Comparison of ENCODE assay signal across 26 cellular contexts in the genomic region with DNA sequence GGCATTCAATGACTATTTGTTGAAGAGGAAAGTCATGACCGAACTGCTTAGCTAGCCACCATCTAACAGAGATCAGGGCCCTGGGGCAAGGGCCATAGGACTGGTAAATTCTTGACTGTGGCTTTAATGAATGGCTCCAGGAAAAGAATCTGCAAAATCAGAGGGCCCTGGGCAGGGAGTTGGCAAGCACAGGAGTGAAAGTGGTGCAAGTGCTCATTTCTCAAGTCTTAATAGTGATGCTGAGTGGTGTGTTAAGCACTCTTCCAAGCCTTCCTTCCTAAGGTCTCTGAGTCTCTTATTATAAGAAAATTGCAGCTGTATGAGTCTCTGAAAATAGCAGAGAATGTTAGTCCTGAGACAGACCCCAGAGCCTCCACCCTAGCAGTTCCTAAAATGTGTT.
"Had no signal": no experiment of that assay in that cellular context is flagged by ENCODE, and none has a peak within 500 bp of the region (broad histone marks: within the 10 kb centered on the region; RNA-seq: fewer than 3 reads in every experiment).

No MANE protein-coding gene starts in this region.

- H3K27ac ChIP-seq: coronary artery, dorsolateral prefrontal cortex, esophagus muscularis mucosa, gastrocnemius medialis, heart left ventricle, hepatocyte had no signal

- H3K79me2 ChIP-seq: hepatocyte had no signal

- H3K36me3 Mint-ChIP-seq: memory B cell had no signal

- H3K4me3 Mint-ChIP-seq: memory B cell had no signal

- H3K9me3 ChIP-seq: esophagus muscularis mucosa, gastrocnemius medialis, heart left ventricle had no signal

- DNase-seq: dermis blood vessel endothelial cell; dorsolateral prefrontal cortex; effector CD4-positive, alpha-beta T cell; effector memory CD4-positive, alpha-beta T cell; foreskin fibroblast; foreskin melanocyte; gastrocnemius medialis; heart left ventricle; hypothalamus; immature natural killer cell; islet precursor cell; kidney; kidney glomerular epithelial cell; left colon; left ventricle myocardium superior; mammary epithelial cell; mesendoderm; midbrain had no signal

- H3K27ac Mint-ChIP-seq: memory B cell had no signal

- H3K4me3 ChIP-seq: coronary artery, dorsolateral prefrontal cortex, esophagus muscularis mucosa, gastrocnemius medialis, heart left ventricle, hepatocyte, lung had no signal

- H3K4me1 ChIP-seq: esophagus muscularis mucosa, gastrocnemius medialis had no signal

- H3K36me3 ChIP-seq: esophagus muscularis mucosa, gastrocnemius medialis, heart left ventricle had no signal

- H3K4me2 ChIP-seq: hepatocyte had no signal

- ATAC-seq: gastrocnemius medialis, heart left ventricle, left colon, left lobe of liver, left ventricle myocardium superior had no signal

- FAIRE-seq: colon, endothelial cell of umbilical vein, kidney had no signal

- H2AFZ ChIP-seq: hepatocyte had no signal

- H3K27me3 ChIP-seq: dorsolateral prefrontal cortex, esophagus muscularis mucosa, gastrocnemius medialis, heart left ventricle had no signal

- H3K9me3 Mint-ChIP-seq: immature natural killer cell, memory B cell had no signal
